In the genomic region with DNA sequence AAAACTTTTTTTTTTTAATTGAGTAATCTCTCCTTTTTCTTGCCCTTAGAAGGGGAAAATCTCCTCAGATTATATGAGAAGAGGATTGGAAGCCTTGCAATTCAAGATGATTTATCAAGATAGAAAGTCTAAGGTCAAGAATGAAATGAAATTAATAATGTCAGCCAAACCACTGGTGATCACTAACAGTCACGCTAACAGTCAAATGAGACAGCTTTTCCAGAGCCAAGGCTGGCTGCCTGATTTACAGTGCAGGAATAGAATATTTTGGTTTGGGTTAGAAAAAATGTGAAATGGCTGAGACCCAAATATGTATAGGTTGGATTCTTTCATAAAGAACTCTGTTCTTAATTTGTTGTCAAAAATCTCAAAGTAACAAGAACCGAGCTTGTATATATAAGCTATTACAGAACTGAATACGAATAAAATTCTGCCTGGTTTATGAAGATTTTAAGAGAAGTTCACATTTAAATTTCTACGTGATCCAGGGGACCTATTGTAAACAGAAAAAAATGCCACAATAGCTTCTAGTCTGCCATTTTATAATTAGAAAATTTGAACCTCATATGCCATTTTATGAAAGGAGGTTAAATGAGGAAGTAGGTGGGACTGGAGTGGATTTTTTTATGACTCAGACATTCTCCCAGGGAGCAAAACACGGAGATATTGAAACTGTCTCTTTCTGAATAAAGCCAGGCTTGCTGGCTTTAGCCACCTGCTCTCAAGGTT, we compare ENCODE assay signal across 8 cellular contexts.
DNase-seq lines count a peak whose midpoint lies in the region; ATAC-seq and TF ChIP-seq lines count a peak whose summit lies in the region.

No MANE protein-coding gene starts in this region.

- peak overlapping the region in 1 of 2 donors; percentile 19 for H3K4me3 ChIP-seq in gastroesophageal sphincter
- no peak overlapping the region for H3K4me3 ChIP-seq in upper lobe of right lung

- ATAC-seq in SK-N-SH treated with all-trans-retinoic acid at 6 μM for 48 hours = peak; percentile 69
- ATAC-seq in gastroesophageal sphincter = no peak
- ATAC-seq in upper lobe of right lung = peak; percentile 37
- no peak for ATAC-seq in GM19463 (IDR thresholded peaks at IDR 0.05; ENCODE audit: unreplicated experiment)
- no peak for ATAC-seq in HG03342 (IDR thresholded peaks at IDR 0.05; ENCODE audit: unreplicated experiment)

- H3K36me3 ChIP-seq in gastroesophageal sphincter = no peaks in the 10 kb centered on the region
- no peaks in the 10 kb centered on the region for H3K36me3 ChIP-seq in upper lobe of right lung

- H3K4me1 ChIP-seq in gastroesophageal sphincter = peaks cover 8 to 48% (median 10%) of the 10 kb centered on the region in 3 donors
- peaks cover 17% of the 10 kb centered on the region for H3K4me1 ChIP-seq in upper lobe of right lung

- TF ChIP-seq EP300 in gastroesophageal sphincter (IDR thresholded peaks at IDR 0.05) = no peak

- peak overlapping the region; percentile 60 to 68 (median 64) for H3K27ac ChIP-seq in gastroesophageal sphincter
- H3K27ac ChIP-seq in upper lobe of right lung = peak overlapping the region; percentile 26

- intact Hi-C loops in upper lobe of right lung (cut with DNase I) = no loop called here

- H3K9me3 ChIP-seq in gastroesophageal sphincter (no peaks in the 10 kb centered on the region), upper lobe of right lung (no peaks in the 10 kb centered on the region)

- H3K27me3 ChIP-seq in gastroesophageal sphincter (no peaks in the 10 kb centered on the region), upper lobe of right lung (no peaks in the 10 kb centered on the region)

- DNase-seq in DMS79 treated with DMSO at 0.1 percent for 48 hours (lab: John Stamatoyannopoulos, UW) = peak; percentile 16
- DNase-seq in DMS79 (lab: John Stamatoyannopoulos, UW) = no peak
- DNase-seq in upper lobe of right lung = no peak
- no peak for DNase-seq in central memory CD4-positive, alpha-beta T cell

- no peak for TF ChIP-seq POLR2A in gastroesophageal sphincter (IDR thresholded peaks at IDR 0.05)

- TF ChIP-seq CTCF in gastroesophageal sphincter (IDR thresholded peaks at IDR 0.05) = no peak
- no peak for TF ChIP-seq CTCF in upper lobe of right lung (IDR thresholded peaks at IDR 0.05)

- 4 to 14% methylated on average over 5 of the region's 5 CpGs for WGBS in gastroesophageal sphincter (ENCODE audit: low coverage in 1 of 2), 2 donors

TF ChIP-seq in SK-N-SH treated with all-trans-retinoic acid at 6 μM for 48 hours, 23 proteins besides CTCF, POLR2A, EP300 and RAD21:
- TF ChIP-seq CSDC2 (CRISPR knock-in tag; IDR thresholded peaks at IDR 0.05) = no peak
- TF ChIP-seq, protein P1, sequence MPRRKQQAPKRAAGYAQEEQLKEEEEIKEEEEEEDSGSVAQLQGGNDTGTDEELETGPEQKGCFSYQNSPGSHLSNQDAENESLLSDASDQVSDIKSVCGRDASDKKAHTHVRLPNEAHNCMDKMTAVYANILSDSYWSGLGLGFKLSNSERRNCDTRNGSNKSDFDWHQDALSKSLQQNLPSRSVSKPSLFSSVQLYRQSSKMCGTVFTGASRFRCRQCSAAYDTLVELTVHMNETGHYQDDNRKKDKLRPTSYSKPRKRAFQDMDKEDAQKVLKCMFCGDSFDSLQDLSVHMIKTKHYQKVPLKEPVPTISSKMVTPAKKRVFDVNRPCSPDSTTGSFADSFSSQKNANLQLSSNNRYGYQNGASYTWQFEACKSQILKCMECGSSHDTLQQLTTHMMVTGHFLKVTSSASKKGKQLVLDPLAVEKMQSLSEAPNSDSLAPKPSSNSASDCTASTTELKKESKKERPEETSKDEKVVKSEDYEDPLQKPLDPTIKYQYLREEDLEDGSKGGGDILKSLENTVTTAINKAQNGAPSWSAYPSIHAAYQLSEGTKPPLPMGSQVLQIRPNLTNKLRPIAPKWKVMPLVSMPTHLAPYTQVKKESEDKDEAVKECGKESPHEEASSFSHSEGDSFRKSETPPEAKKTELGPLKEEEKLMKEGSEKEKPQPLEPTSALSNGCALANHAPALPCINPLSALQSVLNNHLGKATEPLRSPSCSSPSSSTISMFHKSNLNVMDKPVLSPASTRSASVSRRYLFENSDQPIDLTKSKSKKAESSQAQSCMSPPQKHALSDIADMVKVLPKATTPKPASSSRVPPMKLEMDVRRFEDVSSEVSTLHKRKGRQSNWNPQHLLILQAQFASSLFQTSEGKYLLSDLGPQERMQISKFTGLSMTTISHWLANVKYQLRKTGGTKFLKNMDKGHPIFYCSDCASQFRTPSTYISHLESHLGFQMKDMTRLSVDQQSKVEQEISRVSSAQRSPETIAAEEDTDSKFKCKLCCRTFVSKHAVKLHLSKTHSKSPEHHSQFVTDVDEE (CRISPR knock-in tag; IDR thresholded peaks at IDR 0.05) = no peak
- no peak for TF ChIP-seq ZC3H10 (CRISPR knock-in tag; IDR thresholded peaks at IDR 0.05)
- TF ChIP-seq GLIS3 (CRISPR knock-in tag; IDR thresholded peaks at IDR 0.05) = no peak
- TF ChIP-seq TOX (CRISPR knock-in tag; IDR thresholded peaks at IDR 0.05; ENCODE audit: borderline replicate concordance) = no peak
- no peak for TF ChIP-seq ESRRG (CRISPR knock-in tag; IDR thresholded peaks at IDR 0.05)
- no peak for TF ChIP-seq ZNF70 (CRISPR knock-in tag; IDR thresholded peaks at IDR 0.05)
- TF ChIP-seq ISL1 (CRISPR knock-in tag; IDR thresholded peaks at IDR 0.05) = no peak

Comparison
In these comparisons a context has a peak if more than half of its experiments do, and no peak if none do; other contexts are left out.
1. ATAC-seq: peak in SK-N-SH treated with all-trans-retinoic acid at 6 μM for 48 hours (single experiment) and upper lobe of right lung (single experiment); none in gastroesophageal sphincter (single experiment), GM19463 (single experiment) and HG03342 (single experiment).